10 cellular contexts compared by ENCODE assay signal in genomic region chr5:109485030-109485429, GRCh38.
DNase-seq lines count a peak whose midpoint lies in the region; ATAC-seq and TF ChIP-seq lines count a peak whose summit lies in the region.
"Had no signal": no experiment of that assay in that cellular context is flagged by ENCODE, and none has a peak within 500 bp of the region (broad histone marks: within the 10 kb centered on the region; RNA-seq: fewer than 3 reads in every experiment).

No MANE protein-coding gene starts in this region.

- H3K4me1 ChIP-seq in colonic mucosa (peaks cover 9% of the 10 kb centered on the region), Caco-2 (no peaks in the 10 kb centered on the region)

- no peak overlapping the region for H3K9ac ChIP-seq in colonic mucosa (ENCODE audit: low read depth in 2 of 2, low read length in 2 of 2)

- intact Hi-C loops in colonic mucosa (cut with DNase I) (no loop called here), Caco-2 (cut with micrococcal nuclease; ENCODE audit: unreplicated experiment) (no loop called here)

- no peak overlapping the region for H3K4me3 Mint-ChIP-seq in Caco-2 (ENCODE audit: unreplicated experiment)
- H3K4me3 Mint-ChIP-seq in activated naive CD8-positive, alpha-beta T cell treated with anti-CD3 and anti-CD28 coated beads for 36 hours = no peak overlapping the region

- no peaks in the 10 kb centered on the region for H3K4me1 Mint-ChIP-seq in Caco-2 (ENCODE audit: low read depth, unreplicated experiment)
- H3K4me1 Mint-ChIP-seq in activated naive CD8-positive, alpha-beta T cell treated with anti-CD3 and anti-CD28 coated beads for 36 hours = no peaks in the 10 kb centered on the region

- peak overlapping the region; percentile 24 for H3K27ac ChIP-seq in colonic mucosa

- ATAC-seq in GM21529 (IDR thresholded peaks at IDR 0.05; ENCODE audit: unreplicated experiment) = no peak

- peak; percentile 77 for DNase-seq in DMS153 (lab: John Stamatoyannopoulos, UW)
- DNase-seq in NCI-H2107 (lab: John Stamatoyannopoulos, UW) = peak; percentile 19
- DNase-seq in colonic mucosa = peak; percentile 88
- DNase-seq in mucosa of gallbladder (ENCODE audit: low spot score) = peak; percentile 81
- no peak for DNase-seq in Caco-2
- DNase-seq in glomerular visceral epithelial cell (ENCODE audit: extremely low spot score) = no peak
- no peak for DNase-seq in activated naive CD8-positive, alpha-beta T cell treated with anti-CD3 and anti-CD28 coated beads for 36 hours
- DNase-seq: DND-41; stimulated activated CD4-positive, alpha-beta T cell treated with anti-CD3 and anti-CD28 coated beads, Interleukin-1b, Interleukin-23, amount 100 ng/mL, for 48 hours had no signal

- no peak overlapping the region for H3K27ac Mint-ChIP-seq in Caco-2 (ENCODE audit: unreplicated experiment)
- no peak overlapping the region for H3K27ac Mint-ChIP-seq in activated naive CD8-positive, alpha-beta T cell treated with anti-CD3 and anti-CD28 coated beads for 36 hours

- H3K36me3 ChIP-seq in colonic mucosa (no peaks in the 10 kb centered on the region), Caco-2 (ENCODE audit: control insufficient read depth, insufficient read depth, low read length) (no peaks in the 10 kb centered on the region)

- no TSS peak for BruUV-seq in Caco-2 (replicated peaks; lab: Mats Ljungman, UMichigan)

- H3K27me3 ChIP-seq in colonic mucosa = no peaks in the 10 kb centered on the region
- H3K27me3 ChIP-seq in Caco-2 (replicated peaks; ENCODE audit: control insufficient read depth, insufficient read depth, low read length) = no peaks in the 10 kb centered on the region

- POLR2A ChIA-PET in Caco-2 (lab: Charles Lee) = no interaction called here

- CTCF ChIA-PET in Caco-2 (lab: Charles Lee) = no interaction called here

- peaks cover 4% of the 10 kb centered on the region for H3K27me3 Mint-ChIP-seq in Caco-2 (ENCODE audit: insufficient read depth, unreplicated experiment)
- H3K27me3 Mint-ChIP-seq in activated naive CD8-positive, alpha-beta T cell treated with anti-CD3 and anti-CD28 coated beads for 36 hours = no peaks in the 10 kb centered on the region

- TF ChIP-seq CTCF in colonic mucosa (IDR thresholded peaks at IDR 0.05) (no peak), Caco-2 (IDR thresholded peaks at IDR 0.05; ENCODE audit: insufficient read depth in 1 of 2, low read depth in 1 of 2, low read length in 1 of 2, severe bottlenecking in 1 of 2, unreplicated experiment in 1 of 2) (no peak)

- H3K4me3 ChIP-seq in colonic mucosa = no peak overlapping the region
- H3K4me3 ChIP-seq in Caco-2 (ENCODE audit: low read depth, low read length) = no peak overlapping the region

- H3K9me3 ChIP-seq in colonic mucosa = no peaks in the 10 kb centered on the region
- H3K9me3 ChIP-seq in Caco-2 = no peaks in the 10 kb centered on the region

- no peaks in the 10 kb centered on the region for H3K36me3 Mint-ChIP-seq in Caco-2 (ENCODE audit: insufficient read depth, unreplicated experiment)
- H3K36me3 Mint-ChIP-seq in activated naive CD8-positive, alpha-beta T cell treated with anti-CD3 and anti-CD28 coated beads for 36 hours = no peaks in the 10 kb centered on the region

- no peaks in the 10 kb centered on the region for H3K9me3 Mint-ChIP-seq in Caco-2 (ENCODE audit: unreplicated experiment)
- H3K9me3 Mint-ChIP-seq in activated naive CD8-positive, alpha-beta T cell treated with anti-CD3 and anti-CD28 coated beads for 36 hours = no peaks in the 10 kb centered on the region

Comparison
In these comparisons a context has a peak if more than half of its experiments do, and no peak if none do; other contexts are left out.
1. DNase-seq: peak in DMS153 (single experiment), NCI-H2107 (single experiment), colonic mucosa (single experiment) and mucosa of gallbladder (single experiment); none in Caco-2 (0 of 2), glomerular visceral epithelial cell (single experiment) and activated naive CD8-positive, alpha-beta T cell treated with anti-CD3 and anti-CD28 coated beads for 36 hours (single experiment).